ENCODE assay signal across 19 cellular contexts in the genomic region with DNA sequence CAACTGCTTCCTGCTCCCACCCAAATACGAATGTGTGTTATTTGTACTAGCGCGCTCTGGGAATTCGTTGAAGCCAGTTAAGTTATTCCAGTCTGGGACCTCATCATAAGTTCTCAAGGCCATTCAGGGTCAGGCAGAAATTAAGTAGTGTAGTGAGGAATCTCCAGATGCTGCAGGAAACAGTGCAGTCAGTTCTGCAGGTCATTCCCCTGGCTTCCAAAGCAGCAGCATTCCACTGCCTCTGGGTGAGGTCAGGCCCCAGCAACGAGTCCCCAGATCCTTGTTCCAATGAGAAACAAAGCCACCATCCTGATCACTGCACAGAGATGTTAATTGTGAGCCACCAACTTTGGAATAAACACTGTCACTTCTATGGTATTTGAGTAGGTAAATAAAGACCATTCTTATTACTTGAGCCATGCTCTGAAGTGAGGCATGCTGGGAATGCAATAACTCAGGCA. TPM values are rescaled to one million over a fixed set of nuclear protein-coding genes. Genes with fewer than 3 reads are reported as not detected.
DNase-seq lines count a peak whose midpoint lies in the region; ATAC-seq and TF ChIP-seq lines count a peak whose summit lies in the region.
"Had no signal": no experiment of that assay in that cellular context is flagged by ENCODE, and none has a peak within 500 bp of the region (broad histone marks: within the 10 kb centered on the region; RNA-seq: fewer than 3 reads in every experiment).

No MANE protein-coding gene starts in this region.

- no peak overlapping the region for H3K4me2 ChIP-seq in mesendoderm (ENCODE audit: low read length)
- H3K4me2 ChIP-seq: BLaER1 treated with 17β-estradiol and CSF1 and Interleukin-3, amounts not matched to agents 10 nM and 100 nM had no signal

- no peak overlapping the region for H2BK15ac ChIP-seq in mesendoderm (replicated peaks; ENCODE audit: low read depth)

- no peak overlapping the region for H4K5ac ChIP-seq in mesendoderm (ENCODE audit: low read length)

- H3K18ac ChIP-seq in mesendoderm (ENCODE audit: low read length): no peak overlapping the region

- H3K27me3 Mint-ChIP-seq in activated CD4-positive, alpha-beta memory T cell treated with anti-CD3 and anti-CD28 coated beads for 36 hours: no peaks in the 10 kb centered on the region

- H2BK120ac ChIP-seq in mesendoderm (ENCODE audit: low read depth, low read length): no peak overlapping the region

- H3K27me3 ChIP-seq in right atrium auricular region: no peaks in the 10 kb centered on the region
- H3K27me3 ChIP-seq in mesendoderm (ENCODE audit: insufficient read depth, low read length, poor library complexity): no peaks in the 10 kb centered on the region
- H3K27me3 ChIP-seq in prostate gland (replicated peaks; ENCODE audit: insufficient read depth): no peaks in the 10 kb centered on the region
- H3K27me3 ChIP-seq: BLaER1 treated with 17β-estradiol and CSF1 and Interleukin-3, amounts not matched to agents 10 nM and 100 nM; stomach; transverse colon had no signal

- intact Hi-C loops in Right ventricle myocardium superior (cut with DNase I): no loop called here
- intact Hi-C loops in activated CD4-positive, alpha-beta memory T cell treated with anti-CD3 and anti-CD28 coated beads for 36 hours (cut with micrococcal nuclease): no loop called here
- intact Hi-C loops in prostate gland (cut with DNase I): no loop called here

- H4K8ac ChIP-seq in mesendoderm (ENCODE audit: low read depth, low read length): no peak overlapping the region

- CTCF ChIA-PET in activated CD4-positive, alpha-beta memory T cell treated with anti-CD3 and anti-CD28 coated beads for 36 hours (lab: Charles Lee): no interaction called here

- TF ChIP-seq POLR2A in prostate gland (IDR thresholded peaks at IDR 0.05): no peak

- H3K9ac ChIP-seq in mesendoderm (ENCODE audit: low read length): no peak overlapping the region
- H3K9ac ChIP-seq: BLaER1 treated with 17β-estradiol and CSF1 and Interleukin-3, amounts not matched to agents 10 nM and 100 nM; GM23248 had no signal

- H3K9me3 ChIP-seq in right atrium auricular region: no peaks in the 10 kb centered on the region
- no peaks in the 10 kb centered on the region for H3K9me3 ChIP-seq in prostate gland
- H3K9me3 ChIP-seq: BLaER1 treated with 17β-estradiol and CSF1 and Interleukin-3, amounts not matched to agents 10 nM and 100 nM; mucosa of descending colon; stomach; transverse colon had no signal

- peaks cover 0 to 10% of the 10 kb centered on the region in 2 donors for H3K4me1 ChIP-seq in right atrium auricular region
- H3K4me1 ChIP-seq in mesendoderm (ENCODE audit: control insufficient read depth, low read depth, low read length): peaks cover 6% of the 10 kb centered on the region
- no peaks in the 10 kb centered on the region for H3K4me1 ChIP-seq in prostate gland (replicated peaks)
- H3K4me1 ChIP-seq: stomach, transverse colon had no signal

- no peak overlapping the region for H2AK5ac ChIP-seq in mesendoderm (ENCODE audit: low read length)

- ATAC-seq in Right ventricle myocardium superior (ENCODE audit: poor library complexity): peak; percentile 79
- ATAC-seq: mucosa of descending colon, T-helper 17 cell had no signal

- DNase-seq in Right ventricle myocardium superior: no peak
- no peak for DNase-seq in right atrium auricular region (ENCODE audit: low spot score)
- DNase-seq in fibroblast of mammary gland (ENCODE audit: low read depth): peak; percentile 43
- peak; percentile 53 for DNase-seq in mesendoderm
- DNase-seq in NCI-H2196 (lab: John Stamatoyannopoulos, UW; ENCODE audit: unreplicated experiment): no peak
- DNase-seq in activated CD4-positive, alpha-beta memory T cell treated with anti-CD3 and anti-CD28 coated beads for 36 hours: no peak
- no peak for DNase-seq in prostate gland (ENCODE audit: low spot score)
- no peak for DNase-seq in SK-N-DZ (ENCODE audit: low spot score)
- DNase-seq: MM.1S; mucosa of descending colon; NCI-H226; stimulated activated CD4-positive, alpha-beta T cell treated with anti-CD3 and anti-CD28 coated beads, Interleukin-12 subunit alpha, Interleukin-12 subunit beta, amount 100 ng/mL, for 4 hours; stomach; T-helper 17 cell; transverse colon had no signal

- H3K4me3 Mint-ChIP-seq in activated CD4-positive, alpha-beta memory T cell treated with anti-CD3 and anti-CD28 coated beads for 36 hours: no peak overlapping the region
- H3K4me3 Mint-ChIP-seq: T-helper 17 cell had no signal

- H3K4me3 ChIP-seq in right atrium auricular region (no peak overlapping the region), fibroblast of mammary gland (ENCODE audit: control insufficient read depth, low read depth, low read length) (no peak overlapping the region), mesendoderm (ENCODE audit: low read length) (no peak overlapping the region), prostate gland (no peak overlapping the region)
- H3K4me3 ChIP-seq: BLaER1 treated with 17β-estradiol and CSF1 and Interleukin-3, amounts not matched to agents 10 nM and 100 nM; GM23248; mucosa of descending colon; stomach; transverse colon had no signal

- H3K27ac ChIP-seq in right atrium auricular region (no peak overlapping the region), mesendoderm (ENCODE audit: low read depth, low read length) (no peak overlapping the region), prostate gland (no peak overlapping the region)
- H3K27ac ChIP-seq: BLaER1 treated with 17β-estradiol and CSF1 and Interleukin-3, amounts not matched to agents 10 nM and 100 nM; GM23248; stomach had no signal

- H3K9me3 Mint-ChIP-seq in activated CD4-positive, alpha-beta memory T cell treated with anti-CD3 and anti-CD28 coated beads for 36 hours: no peaks in the 10 kb centered on the region

- WGBS in mesendoderm (ENCODE audit: extremely low coverage, insufficient coverage, low lambda C conversion rate): no CpG with 5 or more reads among the region's 5 CpGs
- WGBS in prostate gland: 71% methylated on average over 5 of the region's 5 CpGs

- POLR2A ChIA-PET in activated CD4-positive, alpha-beta memory T cell treated with anti-CD3 and anti-CD28 coated beads for 36 hours (lab: Charles Lee): no interaction called here

- TF ChIP-seq CTCF in right atrium auricular region (IDR thresholded peaks at IDR 0.05) (no peak), fibroblast of mammary gland (conservative IDR thresholded peaks at IDR 0.05; ENCODE audit: control insufficient read depth, insufficient read depth, low read depth, low read length) (no peak), prostate gland (IDR thresholded peaks at IDR 0.05) (no peak)

- H3K4ac ChIP-seq in mesendoderm (ENCODE audit: low read depth, low read length): no peak overlapping the region

- no peak overlapping the region for H3K27ac Mint-ChIP-seq in activated CD4-positive, alpha-beta memory T cell treated with anti-CD3 and anti-CD28 coated beads for 36 hours
- H3K27ac Mint-ChIP-seq: T-helper 17 cell had no signal

- no peak overlapping the region for H2BK5ac ChIP-seq in mesendoderm (ENCODE audit: low read length)

- H3K79me2 ChIP-seq in mesendoderm (ENCODE audit: control insufficient read depth, insufficient read depth, low read length): no peaks in the 10 kb centered on the region

- no peaks in the 10 kb centered on the region for H3K4me1 Mint-ChIP-seq in activated CD4-positive, alpha-beta memory T cell treated with anti-CD3 and anti-CD28 coated beads for 36 hours (ENCODE audit: low read depth)
- H3K4me1 Mint-ChIP-seq: T-helper 17 cell had no signal

- H3K23ac ChIP-seq in mesendoderm (ENCODE audit: low read length): no peak overlapping the region

- H3K79me1 ChIP-seq in mesendoderm (ENCODE audit: low read length): no peaks in the 10 kb centered on the region

- H3K56ac ChIP-seq in mesendoderm (ENCODE audit: low read length): no peak overlapping the region

- H3K36me3 ChIP-seq in right atrium auricular region (no peaks in the 10 kb centered on the region), mesendoderm (ENCODE audit: control insufficient read depth, insufficient read depth, low read length) (no peaks in the 10 kb centered on the region), prostate gland (no peaks in the 10 kb centered on the region)
- H3K36me3 ChIP-seq: BLaER1 treated with 17β-estradiol and CSF1 and Interleukin-3, amounts not matched to agents 10 nM and 100 nM; stomach; transverse colon had no signal

- H3K36me3 Mint-ChIP-seq in activated CD4-positive, alpha-beta memory T cell treated with anti-CD3 and anti-CD28 coated beads for 36 hours: no peaks in the 10 kb centered on the region

RNA-seq across cellular contexts. Expression of a gene that starts 33.1 kb away (rescaled TPM):
- total RNA-seq in Right ventricle myocardium superior (6.8 TPM), right atrium auricular region (10 to 100 TPM; 12.7 to 20.0 TPM), prostate gland (1 to 10 TPM; 2.7 to 5.8 TPM)
- polyA plus RNA-seq in mesendoderm (2013, experiment 1 of 2): 0.21 TPM
- 0.20 TPM for polyA plus RNA-seq in mesendoderm (2013, experiment 2 of 2)
- not detected for total RNA-seq in activated CD4-positive, alpha-beta memory T cell treated with anti-CD3 and anti-CD28 coated beads for 36 hours
- polyA plus RNA-seq in SK-N-DZ (2014; cell fraction: cytosol; rRNA removed): 0.52 and 0.55 TPM in 2 replicates
- 0.22 and 0.95 TPM in 2 replicates for polyA plus RNA-seq in SK-N-DZ (2014; cell fraction: nucleus; rRNA removed)
- total RNA-seq: A172, SK-MEL-5 had no signal

Comparison
In these comparisons a context has a peak if more than half of its experiments do, and no peak if none do; other contexts are left out.
1. DNase-seq: peak in fibroblast of mammary gland (single experiment) and mesendoderm (single experiment); none in Right ventricle myocardium superior (single experiment), right atrium auricular region (single experiment), NCI-H2196 (single experiment), activated CD4-positive, alpha-beta memory T cell treated with anti-CD3 and anti-CD28 coated beads for 36 hours (single experiment), prostate gland (single experiment) and SK-N-DZ (single experiment).